Comparison of ENCODE assay signal across 1 cellular context in genomic region chr6:36546958-36547645, GRCh38.
TF ChIP-seq lines count a peak whose summit lies in the region.

Gene STK38, minus strand, starts transcription at chr6:36547479. Its CDS starts 7,277 bp downstream, at chr6:36540202.

TF ChIP-seq in HepG2, 621 proteins besides CTCF, POLR2A, EP300 and RAD21 (continued from another document and continues in another):
- TF ChIP-seq SATB2 (CRISPR knock-in tag; IDR thresholded peaks at IDR 0.05): no peak
- TF ChIP-seq TP53 (CRISPR knock-in tag; conservative IDR thresholded peaks at IDR 0.05): peak; percentile 67; the same call in 1 of the 2 replicates
- TF ChIP-seq, protein P1, sequence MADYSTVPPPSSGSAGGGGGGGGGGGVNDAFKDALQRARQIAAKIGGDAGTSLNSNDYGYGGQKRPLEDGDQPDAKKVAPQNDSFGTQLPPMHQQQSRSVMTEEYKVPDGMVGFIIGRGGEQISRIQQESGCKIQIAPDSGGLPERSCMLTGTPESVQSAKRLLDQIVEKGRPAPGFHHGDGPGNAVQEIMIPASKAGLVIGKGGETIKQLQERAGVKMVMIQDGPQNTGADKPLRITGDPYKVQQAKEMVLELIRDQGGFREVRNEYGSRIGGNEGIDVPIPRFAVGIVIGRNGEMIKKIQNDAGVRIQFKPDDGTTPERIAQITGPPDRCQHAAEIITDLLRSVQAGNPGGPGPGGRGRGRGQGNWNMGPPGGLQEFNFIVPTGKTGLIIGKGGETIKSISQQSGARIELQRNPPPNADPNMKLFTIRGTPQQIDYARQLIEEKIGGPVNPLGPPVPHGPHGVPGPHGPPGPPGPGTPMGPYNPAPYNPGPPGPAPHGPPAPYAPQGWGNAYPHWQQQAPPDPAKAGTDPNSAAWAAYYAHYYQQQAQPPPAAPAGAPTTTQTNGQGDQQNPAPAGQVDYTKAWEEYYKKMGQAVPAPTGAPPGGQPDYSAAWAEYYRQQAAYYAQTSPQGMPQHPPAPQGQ (CRISPR knock-in tag; IDR thresholded peaks at IDR 0.05; ENCODE audit: borderline replicate concordance): no peak
- no peak for TF ChIP-seq TEAD2 (CRISPR knock-in tag; IDR thresholded peaks at IDR 0.05)
- TF ChIP-seq KDM5B (CRISPR knock-in tag; IDR thresholded peaks at IDR 0.05; ENCODE audit: borderline replicate concordance): peak; percentile 95; the same call in 1 of the 2 replicates
- TF ChIP-seq ETV5 (CRISPR knock-in tag; IDR thresholded peaks at IDR 0.05; ENCODE audit: borderline replicate concordance): no peak
- no peak; the same call in 1 of the 2 replicates for TF ChIP-seq ATF3 (CRISPR knock-in tag; IDR thresholded peaks at IDR 0.05)
- TF ChIP-seq IRF1 (CRISPR knock-in tag; IDR thresholded peaks at IDR 0.05; ENCODE audit: low read depth): no peak
- TF ChIP-seq ZNF30 (CRISPR knock-in tag; IDR thresholded peaks at IDR 0.05): no peak
- no peak for TF ChIP-seq ZBTB1 (CRISPR knock-in tag; IDR thresholded peaks at IDR 0.05; ENCODE audit: borderline replicate concordance)
- TF ChIP-seq TRIM24 (CRISPR knock-in tag; IDR thresholded peaks at IDR 0.05): no peak
- no peak for TF ChIP-seq MAFF (IDR thresholded peaks at IDR 0.05; ENCODE audit: low read depth, low read length)
- no peak for TF ChIP-seq NFE2 (CRISPR knock-in tag; IDR thresholded peaks at IDR 0.05)
- no peak for TF ChIP-seq ZC3H4 (CRISPR knock-in tag; IDR thresholded peaks at IDR 0.05; ENCODE audit: borderline replicate concordance)
- no peak for TF ChIP-seq SUZ12 (IDR thresholded peaks at IDR 0.05; ENCODE audit: low read depth, low read length)
- 0 out of 2 replicates have a peak, but pooled peaks have one; percentile 70 for TF ChIP-seq ZNF343 (CRISPR knock-in tag; IDR thresholded peaks at IDR 0.05)
- TF ChIP-seq, protein P2, sequence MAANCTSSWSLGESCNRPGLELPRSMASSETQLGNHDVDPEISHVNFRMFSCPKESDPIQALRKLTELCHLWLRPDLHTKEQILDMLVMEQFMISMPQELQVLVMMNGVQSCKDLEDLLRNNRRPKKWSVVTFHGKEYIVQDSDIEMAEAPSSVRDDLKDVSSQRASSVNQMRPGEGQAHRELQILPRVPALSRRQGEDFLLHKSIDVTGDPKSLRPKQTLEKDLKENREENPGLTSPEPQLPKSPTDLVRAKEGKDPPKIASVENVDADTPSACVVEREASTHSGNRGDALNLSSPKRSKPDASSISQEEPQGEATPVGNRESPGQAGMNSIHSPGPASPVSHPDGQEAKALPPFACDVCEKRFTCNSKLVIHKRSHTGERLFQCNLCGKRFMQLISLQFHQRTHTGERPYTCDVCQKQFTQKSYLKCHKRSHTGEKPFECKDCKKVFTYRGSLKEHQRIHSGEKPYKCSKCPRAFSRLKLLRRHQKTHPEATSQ (CRISPR knock-in tag; IDR thresholded peaks at IDR 0.05; ENCODE audit: borderline replicate concordance): 0 out of 2 replicates have a peak, but pooled peaks have one; percentile 58
- no peak for TF ChIP-seq RBM22 (optimal IDR thresholded peaks at IDR 0.05; ENCODE audit: low read length)
- peak; percentile 79; the same call in 1 of the 2 replicates for TF ChIP-seq ZNF510 (CRISPR knock-in tag; IDR thresholded peaks at IDR 0.05; ENCODE audit: low read depth)
- TF ChIP-seq BRD4 (CRISPR knock-in tag; IDR thresholded peaks at IDR 0.05): peak; percentile 79; the same call in 1 of the 2 replicates
- TF ChIP-seq ZNF891 (CRISPR knock-in tag; IDR thresholded peaks at IDR 0.05): peak; percentile 86
- TF ChIP-seq NR0B2 (CRISPR knock-in tag; IDR thresholded peaks at IDR 0.05): peak; percentile 89
- no peak for TF ChIP-seq SMARCE1 (IDR thresholded peaks at IDR 0.05; ENCODE audit: borderline replicate concordance)
- TF ChIP-seq ELF1 (CRISPR knock-in tag; IDR thresholded peaks at IDR 0.05): peak; percentile 39; the same call in 1 of the 2 replicates
- TF ChIP-seq, protein P3, sequence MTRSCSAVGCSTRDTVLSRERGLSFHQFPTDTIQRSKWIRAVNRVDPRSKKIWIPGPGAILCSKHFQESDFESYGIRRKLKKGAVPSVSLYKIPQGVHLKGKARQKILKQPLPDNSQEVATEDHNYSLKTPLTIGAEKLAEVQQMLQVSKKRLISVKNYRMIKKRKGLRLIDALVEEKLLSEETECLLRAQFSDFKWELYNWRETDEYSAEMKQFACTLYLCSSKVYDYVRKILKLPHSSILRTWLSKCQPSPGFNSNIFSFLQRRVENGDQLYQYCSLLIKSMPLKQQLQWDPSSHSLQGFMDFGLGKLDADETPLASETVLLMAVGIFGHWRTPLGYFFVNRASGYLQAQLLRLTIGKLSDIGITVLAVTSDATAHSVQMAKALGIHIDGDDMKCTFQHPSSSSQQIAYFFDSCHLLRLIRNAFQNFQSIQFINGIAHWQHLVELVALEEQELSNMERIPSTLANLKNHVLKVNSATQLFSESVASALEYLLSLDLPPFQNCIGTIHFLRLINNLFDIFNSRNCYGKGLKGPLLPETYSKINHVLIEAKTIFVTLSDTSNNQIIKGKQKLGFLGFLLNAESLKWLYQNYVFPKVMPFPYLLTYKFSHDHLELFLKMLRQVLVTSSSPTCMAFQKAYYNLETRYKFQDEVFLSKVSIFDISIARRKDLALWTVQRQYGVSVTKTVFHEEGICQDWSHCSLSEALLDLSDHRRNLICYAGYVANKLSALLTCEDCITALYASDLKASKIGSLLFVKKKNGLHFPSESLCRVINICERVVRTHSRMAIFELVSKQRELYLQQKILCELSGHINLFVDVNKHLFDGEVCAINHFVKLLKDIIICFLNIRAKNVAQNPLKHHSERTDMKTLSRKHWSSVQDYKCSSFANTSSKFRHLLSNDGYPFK (CRISPR knock-in tag; IDR thresholded peaks at IDR 0.05; ENCODE audit: borderline replicate concordance): peak; percentile 71; the same call in 1 of the 2 replicates
- peak; percentile 30; the same call in 1 of the 2 replicates for TF ChIP-seq CEBPB (IDR thresholded peaks at IDR 0.05; ENCODE audit: borderline replicate concordance, low read depth, low read length)
- TF ChIP-seq ASH2L (IDR thresholded peaks at IDR 0.05; ENCODE audit: insufficient read length, low read depth, low read length): peak; percentile 51
- no peak for TF ChIP-seq NFE2L1 (CRISPR knock-in tag; IDR thresholded peaks at IDR 0.05; ENCODE audit: borderline replicate concordance)
- TF ChIP-seq ZNF557 (CRISPR knock-in tag; IDR thresholded peaks at IDR 0.05): peak; percentile 77; the same call in 1 of the 2 replicates
- peak; percentile 87; the same call in 1 of the 2 replicates for TF ChIP-seq ZNF124 (CRISPR knock-in tag; IDR thresholded peaks at IDR 0.05)
- no peak for TF ChIP-seq ZNF496 (CRISPR knock-in tag; IDR thresholded peaks at IDR 0.05; ENCODE audit: insufficient replicate concordance)
- TF ChIP-seq MED13 (CRISPR knock-in tag; IDR thresholded peaks at IDR 0.05): 0 out of 2 replicates have a peak, but pooled peaks have one; percentile 59
- no peak for TF ChIP-seq TBX3 (IDR thresholded peaks at IDR 0.05; ENCODE audit: borderline replicate concordance)
- no peak for TF ChIP-seq TBL1XR1 (IDR thresholded peaks at IDR 0.05; ENCODE audit: borderline replicate concordance, low read length, partially characterized antibody)
- TF ChIP-seq SRSF4 (IDR thresholded peaks at IDR 0.05; ENCODE audit: low read depth, low read length, poor library complexity, severe bottlenecking): no peak
- TF ChIP-seq ZNF292 (CRISPR knock-in tag; IDR thresholded peaks at IDR 0.05; ENCODE audit: borderline replicate concordance, low read depth): peak; percentile 34; the same call in 1 of the 2 replicates
- TF ChIP-seq, protein P4, sequence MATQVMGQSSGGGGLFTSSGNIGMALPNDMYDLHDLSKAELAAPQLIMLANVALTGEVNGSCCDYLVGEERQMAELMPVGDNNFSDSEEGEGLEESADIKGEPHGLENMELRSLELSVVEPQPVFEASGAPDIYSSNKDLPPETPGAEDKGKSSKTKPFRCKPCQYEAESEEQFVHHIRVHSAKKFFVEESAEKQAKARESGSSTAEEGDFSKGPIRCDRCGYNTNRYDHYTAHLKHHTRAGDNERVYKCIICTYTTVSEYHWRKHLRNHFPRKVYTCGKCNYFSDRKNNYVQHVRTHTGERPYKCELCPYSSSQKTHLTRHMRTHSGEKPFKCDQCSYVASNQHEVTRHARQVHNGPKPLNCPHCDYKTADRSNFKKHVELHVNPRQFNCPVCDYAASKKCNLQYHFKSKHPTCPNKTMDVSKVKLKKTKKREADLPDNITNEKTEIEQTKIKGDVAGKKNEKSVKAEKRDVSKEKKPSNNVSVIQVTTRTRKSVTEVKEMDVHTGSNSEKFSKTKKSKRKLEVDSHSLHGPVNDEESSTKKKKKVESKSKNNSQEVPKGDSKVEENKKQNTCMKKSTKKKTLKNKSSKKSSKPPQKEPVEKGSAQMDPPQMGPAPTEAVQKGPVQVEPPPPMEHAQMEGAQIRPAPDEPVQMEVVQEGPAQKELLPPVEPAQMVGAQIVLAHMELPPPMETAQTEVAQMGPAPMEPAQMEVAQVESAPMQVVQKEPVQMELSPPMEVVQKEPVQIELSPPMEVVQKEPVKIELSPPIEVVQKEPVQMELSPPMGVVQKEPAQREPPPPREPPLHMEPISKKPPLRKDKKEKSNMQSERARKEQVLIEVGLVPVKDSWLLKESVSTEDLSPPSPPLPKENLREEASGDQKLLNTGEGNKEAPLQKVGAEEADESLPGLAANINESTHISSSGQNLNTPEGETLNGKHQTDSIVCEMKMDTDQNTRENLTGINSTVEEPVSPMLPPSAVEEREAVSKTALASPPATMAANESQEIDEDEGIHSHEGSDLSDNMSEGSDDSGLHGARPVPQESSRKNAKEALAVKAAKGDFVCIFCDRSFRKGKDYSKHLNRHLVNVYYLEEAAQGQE (IDR thresholded peaks at IDR 0.05; ENCODE audit: borderline replicate concordance in 1 of 2, low read depth in 1 of 2, low read length in 2 of 2): no peak; a peak in 1 of 4 replicates
- no peak for TF ChIP-seq PHF21A (CRISPR knock-in tag; IDR thresholded peaks at IDR 0.05)
- peak; percentile 22; the same call in 1 of the 2 replicates for TF ChIP-seq TFE3 (CRISPR knock-in tag; IDR thresholded peaks at IDR 0.05)
- TF ChIP-seq PRMT3 (CRISPR knock-in tag; IDR thresholded peaks at IDR 0.05; ENCODE audit: borderline replicate concordance, low read depth): 0 out of 2 replicates have a peak, but pooled peaks have one; percentile 55
- TF ChIP-seq ZNF749 (CRISPR knock-in tag; IDR thresholded peaks at IDR 0.05; ENCODE audit: borderline replicate concordance): 0 out of 2 replicates have a peak, but pooled peaks have one; percentile 11
- TF ChIP-seq NFATC3 (CRISPR knock-in tag; IDR thresholded peaks at IDR 0.05): no peak
- TF ChIP-seq ZNF24 (IDR thresholded peaks at IDR 0.05): no peak
- TF ChIP-seq, protein P5, sequence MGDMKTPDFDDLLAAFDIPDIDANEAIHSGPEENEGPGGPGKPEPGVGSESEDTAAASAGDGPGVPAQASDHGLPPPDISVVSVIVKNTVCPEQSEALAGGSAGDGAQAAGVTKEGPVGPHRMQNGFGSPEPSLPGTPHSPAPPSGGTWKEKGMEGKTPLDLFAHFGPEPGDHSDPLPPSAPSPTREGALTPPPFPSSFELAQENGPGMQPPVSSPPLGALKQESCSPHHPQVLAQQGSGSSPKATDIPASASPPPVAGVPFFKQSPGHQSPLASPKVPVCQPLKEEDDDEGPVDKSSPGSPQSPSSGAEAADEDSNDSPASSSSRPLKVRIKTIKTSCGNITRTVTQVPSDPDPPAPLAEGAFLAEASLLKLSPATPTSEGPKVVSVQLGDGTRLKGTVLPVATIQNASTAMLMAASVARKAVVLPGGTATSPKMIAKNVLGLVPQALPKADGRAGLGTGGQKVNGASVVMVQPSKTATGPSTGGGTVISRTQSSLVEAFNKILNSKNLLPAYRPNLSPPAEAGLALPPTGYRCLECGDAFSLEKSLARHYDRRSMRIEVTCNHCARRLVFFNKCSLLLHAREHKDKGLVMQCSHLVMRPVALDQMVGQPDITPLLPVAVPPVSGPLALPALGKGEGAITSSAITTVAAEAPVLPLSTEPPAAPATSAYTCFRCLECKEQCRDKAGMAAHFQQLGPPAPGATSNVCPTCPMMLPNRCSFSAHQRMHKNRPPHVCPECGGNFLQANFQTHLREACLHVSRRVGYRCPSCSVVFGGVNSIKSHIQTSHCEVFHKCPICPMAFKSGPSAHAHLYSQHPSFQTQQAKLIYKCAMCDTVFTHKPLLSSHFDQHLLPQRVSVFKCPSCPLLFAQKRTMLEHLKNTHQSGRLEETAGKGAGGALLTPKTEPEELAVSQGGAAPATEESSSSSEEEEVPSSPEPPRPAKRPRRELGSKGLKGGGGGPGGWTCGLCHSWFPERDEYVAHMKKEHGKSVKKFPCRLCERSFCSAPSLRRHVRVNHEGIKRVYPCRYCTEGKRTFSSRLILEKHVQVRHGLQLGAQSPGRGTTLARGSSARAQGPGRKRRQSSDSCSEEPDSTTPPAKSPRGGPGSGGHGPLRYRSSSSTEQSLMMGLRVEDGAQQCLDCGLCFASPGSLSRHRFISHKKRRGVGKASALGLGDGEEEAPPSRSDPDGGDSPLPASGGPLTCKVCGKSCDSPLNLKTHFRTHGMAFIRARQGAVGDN (CRISPR knock-in tag; IDR thresholded peaks at IDR 0.05): peak; percentile 90
- TF ChIP-seq ZNF225 (CRISPR knock-in tag; IDR thresholded peaks at IDR 0.05): peak; percentile 96
- TF ChIP-seq GLI4 (CRISPR knock-in tag; IDR thresholded peaks at IDR 0.05; ENCODE audit: borderline replicate concordance): no peak
- no peak for TF ChIP-seq HNRNPH1 (optimal IDR thresholded peaks at IDR 0.05; ENCODE audit: low read depth, low read length)
- TF ChIP-seq SIX1 (CRISPR knock-in tag; IDR thresholded peaks at IDR 0.05; ENCODE audit: borderline replicate concordance): no peak
- no peak for TF ChIP-seq ZNF703 (CRISPR knock-in tag; IDR thresholded peaks at IDR 0.05; ENCODE audit: borderline replicate concordance)
- no peak for TF ChIP-seq ADNP (CRISPR knock-in tag; IDR thresholded peaks at IDR 0.05)
